Comparison of ENCODE assay signal across 26 cellular contexts in the genomic region with DNA sequence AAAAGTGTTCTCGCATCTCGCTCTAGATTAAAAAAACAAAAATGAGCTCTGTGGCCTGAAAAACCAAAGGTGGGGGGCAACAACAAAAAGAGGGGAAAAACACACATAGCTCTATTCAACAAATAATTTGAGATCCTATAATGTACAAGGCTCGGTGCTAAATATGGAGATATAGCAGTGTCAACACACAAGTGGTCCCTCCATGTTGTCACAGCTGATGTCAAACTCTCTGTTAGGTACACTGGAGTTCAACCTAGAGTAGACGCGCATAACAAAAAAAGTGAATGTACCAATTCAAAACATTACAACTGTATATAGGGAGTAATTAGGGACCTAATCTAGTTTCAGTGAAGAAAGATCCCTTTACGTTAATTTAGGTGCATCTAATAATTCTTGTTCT. TPM values are rescaled to one million over a fixed set of nuclear protein-coding genes. Genes with fewer than 3 reads are reported as not detected.
DNase-seq lines count a peak whose midpoint lies in the region; ATAC-seq, FAIRE-seq and TF ChIP-seq lines count a peak whose summit lies in the region.
"Had no signal": no experiment of that assay in that cellular context is flagged by ENCODE, and none has a peak within 500 bp of the region (broad histone marks: within the 10 kb centered on the region; RNA-seq: fewer than 3 reads in every experiment).

No MANE protein-coding gene starts in this region.

- H4K20me1 ChIP-seq in astrocyte (ENCODE audit: insufficient read depth, low read length) = peaks cover 100% of the 10 kb centered on the region

- H3K36me3 Mint-ChIP-seq in activated T-cell treated with anti-CD3 and anti-CD28 coated beads, Interleukin-2, amount 50 U/mL, for 24 hours (ENCODE audit: low read depth) = peaks cover 100% of the 10 kb centered on the region
- peaks cover 36% of the 10 kb centered on the region for H3K36me3 Mint-ChIP-seq in astrocyte (ENCODE audit: low read depth, unreplicated experiment)
- peaks cover 81% of the 10 kb centered on the region for H3K36me3 Mint-ChIP-seq in natural killer cell treated with Interleukin-12 subunit alpha and Interleukin-12 subunit beta and Interleukin-15 and Interleukin-18, amount 100 ng/mL, for 72 hours

- H3K4me1 Mint-ChIP-seq in activated T-cell treated with anti-CD3 and anti-CD28 coated beads, Interleukin-2, amount 50 U/mL, for 24 hours (ENCODE audit: low read depth) = peaks cover 70% of the 10 kb centered on the region
- peaks cover 16% of the 10 kb centered on the region for H3K4me1 Mint-ChIP-seq in astrocyte (ENCODE audit: low read depth, unreplicated experiment)
- H3K4me1 Mint-ChIP-seq in natural killer cell treated with Interleukin-12 subunit alpha and Interleukin-12 subunit beta and Interleukin-15 and Interleukin-18, amount 100 ng/mL, for 72 hours (ENCODE audit: low read depth in 2 of 2) = peaks cover 49 to 69% of the 10 kb centered on the region in 2 donors

- H3K27ac ChIP-seq in HUES48 (ENCODE audit: low read depth, low read length) (peak overlapping the region; percentile 21), astrocyte (ENCODE audit: low read depth, low read length) (no peak overlapping the region)
- H3K27ac ChIP-seq: BLaER1, heart right ventricle, neural progenitor cell, sigmoid colon, suprapubic skin had no signal

- H3K79me2 ChIP-seq in astrocyte (ENCODE audit: insufficient read depth, low read length) = peaks cover 68% of the 10 kb centered on the region

- no peak for FAIRE-seq in astrocyte (lab: Jason Lieb, UNC)

- H3K9ac ChIP-seq in HUES48 (ENCODE audit: low read depth, low read length) (no peak overlapping the region), astrocyte (ENCODE audit: low read length) (no peak overlapping the region)
- H3K9ac ChIP-seq: BLaER1, neural progenitor cell had no signal

- no peak overlapping the region for H2AFZ ChIP-seq in astrocyte (ENCODE audit: low read depth, low read length)
- H2AFZ ChIP-seq: neural progenitor cell had no signal

- no peaks in the 10 kb centered on the region for H3K27me3 Mint-ChIP-seq in activated T-cell treated with anti-CD3 and anti-CD28 coated beads, Interleukin-2, amount 50 U/mL, for 24 hours
- no peaks in the 10 kb centered on the region for H3K27me3 Mint-ChIP-seq in astrocyte (ENCODE audit: low read depth, unreplicated experiment)
- H3K27me3 Mint-ChIP-seq in natural killer cell treated with Interleukin-12 subunit alpha and Interleukin-12 subunit beta and Interleukin-15 and Interleukin-18, amount 100 ng/mL, for 72 hours = no peaks in the 10 kb centered on the region

- ATAC-seq in natural killer cell treated with Interleukin-12 subunit alpha and Interleukin-12 subunit beta and Interleukin-15 and Interleukin-18, amount 100 ng/mL, for 72 hours = no peak
- ATAC-seq in GM19328 (IDR thresholded peaks at IDR 0.05; ENCODE audit: unreplicated experiment) = no peak
- no peak for ATAC-seq in HG03342 (IDR thresholded peaks at IDR 0.05; ENCODE audit: unreplicated experiment)
- ATAC-seq: heart right ventricle, left colon, PC-3 had no signal

- H3K4me3 Mint-ChIP-seq in activated T-cell treated with anti-CD3 and anti-CD28 coated beads, Interleukin-2, amount 50 U/mL, for 24 hours = peak overlapping the region; percentile 95
- no peak overlapping the region for H3K4me3 Mint-ChIP-seq in astrocyte (ENCODE audit: unreplicated experiment)
- H3K4me3 Mint-ChIP-seq in natural killer cell treated with Interleukin-12 subunit alpha and Interleukin-12 subunit beta and Interleukin-15 and Interleukin-18, amount 100 ng/mL, for 72 hours = no peak overlapping the region
- H3K4me3 Mint-ChIP-seq: neural progenitor cell had no signal

- H3K9me3 ChIP-seq in HUES48 (ENCODE audit: control insufficient read depth, insufficient read depth, low read length) = no peaks in the 10 kb centered on the region
- H3K9me3 ChIP-seq in astrocyte (ENCODE audit: insufficient read depth, low read depth, low read length) = no peaks in the 10 kb centered on the region
- H3K9me3 ChIP-seq: BLaER1, heart right ventricle, sigmoid colon, suprapubic skin had no signal

- peaks cover 100% of the 10 kb centered on the region for H3K36me3 ChIP-seq in HUES48 (ENCODE audit: control insufficient read depth, insufficient read depth, low read length)
- H3K36me3 ChIP-seq in astrocyte (ENCODE audit: insufficient read depth, low read length) = peaks cover 92% of the 10 kb centered on the region

- H3K4me3 ChIP-seq in HUES48 (ENCODE audit: low read depth, low read length) (no peak overlapping the region), astrocyte (ENCODE audit: insufficient read depth, low read depth, low read length) (no peak overlapping the region)
- H3K4me3 ChIP-seq: BLaER1, dorsolateral prefrontal cortex, heart right ventricle, neural progenitor cell, sigmoid colon, suprapubic skin had no signal

- DNase-seq in activated T-cell treated with anti-CD3 and anti-CD28 coated beads, Interleukin-2, amount 50 U/mL, for 24 hours = no peak
- DNase-seq in activated T-cell treated with anti-CD3 and anti-CD28 coated beads, Interleukin-2, amount 50 U/mL, for 1 hour = no peak
- DNase-seq in astrocyte (ENCODE audit: low read depth) = no peak
- no peak for DNase-seq in natural killer cell treated with Interleukin-12 subunit alpha and Interleukin-12 subunit beta and Interleukin-15 and Interleukin-18, amount 100 ng/mL, for 72 hours (ENCODE audit: low spot score)
- no peak for DNase-seq in NCI-H748 (lab: John Stamatoyannopoulos, UW; ENCODE audit: unreplicated experiment)
- DNase-seq: activated CD4-positive, alpha-beta T cell treated with anti-CD3 and anti-CD28 coated beads, Interleukin-2, amount 50 U/mL, for 1 hour; amygdala; caudate nucleus; dorsolateral prefrontal cortex; heart right ventricle; left colon; midbrain; NCI-H1105 treated with DMSO at 0.1 percent for 48 hours; NCI-H2081; PC-3; posterior cingulate gyrus; SIG-M5; sigmoid colon; stimulated activated CD4-positive, alpha-beta T cell treated with anti-CD3 and anti-CD28 coated beads, Interleukin-15, amount 100 ng/mL, for 24 hours; T-helper 1 cell had no signal

- H3K27ac Mint-ChIP-seq in activated T-cell treated with anti-CD3 and anti-CD28 coated beads, Interleukin-2, amount 50 U/mL, for 24 hours = peak overlapping the region; percentile 89
- H3K27ac Mint-ChIP-seq in astrocyte (ENCODE audit: unreplicated experiment) = peak overlapping the region; percentile 51
- H3K27ac Mint-ChIP-seq in natural killer cell treated with Interleukin-12 subunit alpha and Interleukin-12 subunit beta and Interleukin-15 and Interleukin-18, amount 100 ng/mL, for 72 hours = peak overlapping the region; percentile 57 to 70
- H3K27ac Mint-ChIP-seq: neural progenitor cell had no signal

- H3K4me2 ChIP-seq in astrocyte (ENCODE audit: low read length) = no peak overlapping the region
- H3K4me2 ChIP-seq: BLaER1, neural progenitor cell had no signal

- H3K4me1 ChIP-seq in HUES48 (ENCODE audit: control insufficient read depth, insufficient read depth, low read length) = peaks cover 12% of the 10 kb centered on the region
- peaks cover 7% of the 10 kb centered on the region for H3K4me1 ChIP-seq in astrocyte (ENCODE audit: insufficient read depth, low read length)

- H3K27me3 ChIP-seq in HUES48 (ENCODE audit: control insufficient read depth, insufficient read depth, low read length) (no peaks in the 10 kb centered on the region), astrocyte (ENCODE audit: insufficient read depth, low read length) (no peaks in the 10 kb centered on the region)
- H3K27me3 ChIP-seq: BLaER1, dorsolateral prefrontal cortex, heart right ventricle, neural progenitor cell, sigmoid colon, suprapubic skin had no signal

- H3K9me3 Mint-ChIP-seq in activated T-cell treated with anti-CD3 and anti-CD28 coated beads, Interleukin-2, amount 50 U/mL, for 24 hours = no peaks in the 10 kb centered on the region
- H3K9me3 Mint-ChIP-seq in astrocyte (ENCODE audit: unreplicated experiment) = no peaks in the 10 kb centered on the region
- H3K9me3 Mint-ChIP-seq in natural killer cell treated with Interleukin-12 subunit alpha and Interleukin-12 subunit beta and Interleukin-15 and Interleukin-18, amount 100 ng/mL, for 72 hours = no peaks in the 10 kb centered on the region
- H3K9me3 Mint-ChIP-seq: neural progenitor cell had no signal

- no peak for TF ChIP-seq CTCF in astrocyte (IDR thresholded peaks at IDR 0.05; ENCODE audit: insufficient read depth, low read depth, low read length)

RNA-seq across cellular contexts. Expression of gene NCL, which starts 5.9 kb away (rescaled TPM):
- total RNA-seq in astrocyte = 562 and 603 TPM in 2 replicates
- 1,000 to 10,000 TPM in 1 of 2 donors, 100 to 1,000 TPM in 1; 802 to 1,405 TPM for total RNA-seq in natural killer cell treated with Interleukin-12 subunit alpha and Interleukin-12 subunit beta and Interleukin-15 and Interleukin-18, amount 100 ng/mL, for 72 hours
